16 cellular contexts compared by ENCODE assay signal in genomic region chr20:41167118-41167470, GRCh38. TPM values are rescaled to one million over a fixed set of nuclear protein-coding genes. Genes with fewer than 3 reads are reported as not detected.
DNase-seq lines count a peak whose midpoint lies in the region; ATAC-seq and TF ChIP-seq lines count a peak whose summit lies in the region.
"Had no signal": no experiment of that assay in that cellular context is flagged by ENCODE, and none has a peak within 500 bp of the region (broad histone marks: within the 10 kb centered on the region; RNA-seq: fewer than 3 reads in every experiment).

No MANE protein-coding gene starts in this region.

- H3K27me3 Mint-ChIP-seq in CD14-positive monocyte (ENCODE audit: low read depth in 3 of 3): peaks cover 40 to 65% (median 43%) of the 10 kb centered on the region in 3 donors
- H3K27me3 Mint-ChIP-seq in activated T-helper 1 cell treated with anti-CD3 and anti-CD28 coated beads, Interleukin-12 subunit alpha, Interleukin-12 subunit beta, Interleukin-2, Interleukin-4 antibody, amounts not matched to agents 30 ng/mL and 10 ng/mL and 1 ng/mL, durations not matched to agents 14 hours and 24 hours and 36 hours (ENCODE audit: insufficient read depth): no peaks in the 10 kb centered on the region
- no peaks in the 10 kb centered on the region for H3K27me3 Mint-ChIP-seq in naive thymus-derived CD4-positive, alpha-beta T cell

- intact Hi-C loops in CD14-positive monocyte (cut with micrococcal nuclease): no loop called here
- intact Hi-C loops in activated T-helper 1 cell treated with anti-CD3 and anti-CD28 coated beads, Interleukin-12 subunit alpha, Interleukin-12 subunit beta, Interleukin-2, Interleukin-4 antibody, amounts not matched to agents 30 ng/mL and 10 ng/mL and 1 ng/mL, durations not matched to agents 14 hours and 24 hours and 36 hours (cut with micrococcal nuclease): no loop called here
- intact Hi-C loops in naive thymus-derived CD4-positive, alpha-beta T cell (cut with micrococcal nuclease): no loop called here

- H3K27ac ChIP-seq in BLaER1: no peak overlapping the region
- peak overlapping the region; percentile 57 for H3K27ac ChIP-seq in naive thymus-derived CD4-positive, alpha-beta T cell (ENCODE audit: low read depth, low read length)
- H3K27ac ChIP-seq: neutrophil, Peyer's patch had no signal

- peaks cover 0 to 2% (median 0%) of the 10 kb centered on the region in 7 donors for H3K9me3 Mint-ChIP-seq in CD14-positive monocyte
- H3K9me3 Mint-ChIP-seq in activated T-helper 1 cell treated with anti-CD3 and anti-CD28 coated beads, Interleukin-12 subunit alpha, Interleukin-12 subunit beta, Interleukin-2, Interleukin-4 antibody, amounts not matched to agents 30 ng/mL and 10 ng/mL and 1 ng/mL, durations not matched to agents 14 hours and 24 hours and 36 hours: no peaks in the 10 kb centered on the region
- H3K9me3 Mint-ChIP-seq in naive thymus-derived CD4-positive, alpha-beta T cell: peaks cover 0 to 1% (median 0%) of the 10 kb centered on the region in 11 donors
- H3K9me3 Mint-ChIP-seq: GM23338, immature natural killer cell had no signal

- CTCF ChIA-PET in naive thymus-derived CD4-positive, alpha-beta T cell (lab: Charles Lee): interaction anchor here (2.7 kb wide), 1 partner anchor 31 kb away, joined by 11 read pairs; no protein-coding TSS in a partner anchor

- H3K27me3 ChIP-seq in BLaER1: peaks cover 73% of the 10 kb centered on the region
- no peaks in the 10 kb centered on the region for H3K27me3 ChIP-seq in naive thymus-derived CD4-positive, alpha-beta T cell (ENCODE audit: control insufficient read depth in 2 of 2, insufficient read depth in 2 of 2, low read length in 2 of 2)
- H3K27me3 ChIP-seq: Peyer's patch had no signal

- DNase-seq in CD14-positive monocyte (ENCODE audit: low spot score): peak; percentile 9
- DNase-seq in activated T-helper 1 cell treated with anti-CD3 and anti-CD28 coated beads, Interleukin-12 subunit alpha, Interleukin-12 subunit beta, Interleukin-2, Interleukin-4 antibody, amounts not matched to agents 30 ng/mL and 10 ng/mL and 1 ng/mL, durations not matched to agents 14 hours and 24 hours and 36 hours (ENCODE audit: low spot score): no peak
- DNase-seq in naive thymus-derived CD4-positive, alpha-beta T cell: no peak
- no peak for DNase-seq in OCI-M2 (lab: John Stamatoyannopoulos, UW; ENCODE audit: unreplicated experiment)
- DNase-seq in NCI-H1092 (lab: John Stamatoyannopoulos, UW): no peak
- DNase-seq: activated CD4-positive, alpha-beta T cell treated with anti-CD3 and anti-CD28 coated beads, Interleukin-2, amount 50 U/mL, for 48 hours; amniotic stem cell; mesenchymal stem cell; NCI-H69; stimulated activated CD4-positive, alpha-beta T cell treated with anti-CD3 and anti-CD28 coated beads, Interleukin-4, amount 100 ng/mL, for 1 hour had no signal

- no peak overlapping the region for H3K4me3 ChIP-seq in BLaER1
- no peak overlapping the region for H3K4me3 ChIP-seq in naive thymus-derived CD4-positive, alpha-beta T cell (ENCODE audit: low read length)
- H3K4me3 ChIP-seq: GM23338, Peyer's patch had no signal

- H3K9ac ChIP-seq in BLaER1: no peak overlapping the region

- peaks cover 97% of the 10 kb centered on the region for H3K36me3 ChIP-seq in BLaER1
- H3K36me3 ChIP-seq in naive thymus-derived CD4-positive, alpha-beta T cell (ENCODE audit: control insufficient read depth in 2 of 3, insufficient read depth in 3 of 3, low read length in 3 of 3): peaks cover 71 to 98% (median 80%) of the 10 kb centered on the region in 3 experiments
- H3K36me3 ChIP-seq: neutrophil had no signal

- no peak for ATAC-seq in naive thymus-derived CD4-positive, alpha-beta T cell
- no peak for ATAC-seq in GM19397 (IDR thresholded peaks at IDR 0.05; ENCODE audit: unreplicated experiment)

- H4K20me1 ChIP-seq in BLaER1: peaks cover 100% of the 10 kb centered on the region

- POLR2A ChIA-PET in naive thymus-derived CD4-positive, alpha-beta T cell (lab: Charles Lee): interaction anchor here (3.3 to 30.3 kb wide), 2 partner anchors 10 to 27 kb away, joined by 19 to 604 read pairs; partner anchors contain the start of gene PLCG1

- no peak overlapping the region for H3K4me3 Mint-ChIP-seq in CD14-positive monocyte
- no peak overlapping the region for H3K4me3 Mint-ChIP-seq in activated T-helper 1 cell treated with anti-CD3 and anti-CD28 coated beads, Interleukin-12 subunit alpha, Interleukin-12 subunit beta, Interleukin-2, Interleukin-4 antibody, amounts not matched to agents 30 ng/mL and 10 ng/mL and 1 ng/mL, durations not matched to agents 14 hours and 24 hours and 36 hours
- H3K4me3 Mint-ChIP-seq in naive thymus-derived CD4-positive, alpha-beta T cell: no peak overlapping the region
- H3K4me3 Mint-ChIP-seq: GM23338 had no signal

- H3K36me3 Mint-ChIP-seq in CD14-positive monocyte: peaks cover 8 to 26% of the 10 kb centered on the region in 2 donors
- H3K36me3 Mint-ChIP-seq in activated T-helper 1 cell treated with anti-CD3 and anti-CD28 coated beads, Interleukin-12 subunit alpha, Interleukin-12 subunit beta, Interleukin-2, Interleukin-4 antibody, amounts not matched to agents 30 ng/mL and 10 ng/mL and 1 ng/mL, durations not matched to agents 14 hours and 24 hours and 36 hours (ENCODE audit: low read depth): peaks cover 75% of the 10 kb centered on the region
- peaks cover 27 to 76% (median 38%) of the 10 kb centered on the region in 5 donors for H3K36me3 Mint-ChIP-seq in naive thymus-derived CD4-positive, alpha-beta T cell

- H3K4me2 ChIP-seq in BLaER1: peak overlapping the region; percentile 48
- H3K4me2 ChIP-seq: GM23338 had no signal

- H3K9me3 ChIP-seq in BLaER1: no peaks in the 10 kb centered on the region
- H3K9me3 ChIP-seq in naive thymus-derived CD4-positive, alpha-beta T cell (ENCODE audit: control insufficient read depth in 2 of 3, low read length in 3 of 3): no peaks in the 10 kb centered on the region
- H3K9me3 ChIP-seq: neutrophil, Peyer's patch had no signal

- TF ChIP-seq CTCF in CD14-positive monocyte (IDR thresholded peaks at IDR 0.05): no peak

- peaks cover 27% of the 10 kb centered on the region for H3K4me1 ChIP-seq in BLaER1
- H3K4me1 ChIP-seq in naive thymus-derived CD4-positive, alpha-beta T cell (ENCODE audit: control insufficient read depth in 2 of 2, insufficient read depth in 2 of 2, low read length in 2 of 2): peaks cover 11 to 20% of the 10 kb centered on the region in 2 donors

- H3K4me1 Mint-ChIP-seq in CD14-positive monocyte: no peaks in the 10 kb centered on the region
- peaks cover 28% of the 10 kb centered on the region for H3K4me1 Mint-ChIP-seq in activated T-helper 1 cell treated with anti-CD3 and anti-CD28 coated beads, Interleukin-12 subunit alpha, Interleukin-12 subunit beta, Interleukin-2, Interleukin-4 antibody, amounts not matched to agents 30 ng/mL and 10 ng/mL and 1 ng/mL, durations not matched to agents 14 hours and 24 hours and 36 hours (ENCODE audit: low read depth)
- peaks cover 26 to 53% (median 47%) of the 10 kb centered on the region in 7 donors for H3K4me1 Mint-ChIP-seq in naive thymus-derived CD4-positive, alpha-beta T cell
- H3K4me1 Mint-ChIP-seq: GM23338 had no signal

- H3K27ac Mint-ChIP-seq in CD14-positive monocyte: no peak overlapping the region
- peak overlapping the region; percentile 75 for H3K27ac Mint-ChIP-seq in activated T-helper 1 cell treated with anti-CD3 and anti-CD28 coated beads, Interleukin-12 subunit alpha, Interleukin-12 subunit beta, Interleukin-2, Interleukin-4 antibody, amounts not matched to agents 30 ng/mL and 10 ng/mL and 1 ng/mL, durations not matched to agents 14 hours and 24 hours and 36 hours
- peak overlapping the region; percentile 24 to 95 (median 89) for H3K27ac Mint-ChIP-seq in naive thymus-derived CD4-positive, alpha-beta T cell
- H3K27ac Mint-ChIP-seq: GM23338, immature natural killer cell had no signal

RNA-seq across cellular contexts. Expression of gene PLCG1, which starts 29.8 kb away (rescaled TPM):
- polyA plus RNA-seq in CD14-positive monocyte: 1 to 10 TPM in 1 of 2 donors, under 1 TPM in 1; 0.33 to 1.0 TPM
- 203 and 205 TPM in 2 replicates for total RNA-seq in activated T-helper 1 cell treated with anti-CD3 and anti-CD28 coated beads, Interleukin-12 subunit alpha, Interleukin-12 subunit beta, Interleukin-2, Interleukin-4 antibody, amounts not matched to agents 30 ng/mL and 10 ng/mL and 1 ng/mL, durations not matched to agents 14 hours and 24 hours and 36 hours
- 100 to 1,000 TPM; 343 to 559 (median 418) TPM for total RNA-seq in naive thymus-derived CD4-positive, alpha-beta T cell
- 100 to 1,000 TPM in 1 of 2 donors, 10 to 100 TPM in 1; 36.9 to 105 TPM for polyA plus RNA-seq in naive thymus-derived CD4-positive, alpha-beta T cell

Comparison
In these comparisons a context has a peak if more than half of its experiments do, and no peak if none do; other contexts are left out.
1. H3K27ac Mint-ChIP-seq: peak in activated T-helper 1 cell treated with anti-CD3 and anti-CD28 coated beads, Interleukin-12 subunit alpha, Interleukin-12 subunit beta, Interleukin-2, Interleukin-4 antibody, amounts not matched to agents 30 ng/mL and 10 ng/mL and 1 ng/mL, durations not matched to agents 14 hours and 24 hours and 36 hours (single experiment) and naive thymus-derived CD4-positive, alpha-beta T cell (9 of 9); none in CD14-positive monocyte (0 of 7).